In the genomic region with DNA sequence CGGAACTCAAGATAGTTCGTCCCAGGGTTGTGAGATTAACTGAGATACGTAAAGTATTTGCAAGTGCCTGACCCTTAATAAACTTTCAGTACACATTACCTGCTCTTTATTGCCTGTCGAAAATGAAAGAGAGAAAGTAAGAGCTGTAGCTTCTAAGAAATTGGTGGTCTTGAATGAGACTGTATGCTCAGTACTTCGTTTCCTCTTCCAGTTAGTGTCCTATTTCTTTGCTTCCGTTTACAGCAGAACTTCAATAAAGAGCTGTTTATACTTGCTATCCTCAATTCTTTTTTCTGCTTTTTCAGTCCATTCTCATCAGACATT, we compare ENCODE assay signal across 8 cellular contexts. TPM values are rescaled to one million over a fixed set of nuclear protein-coding genes. Genes with fewer than 3 reads are reported as not detected.
DNase-seq lines count a peak whose midpoint lies in the region; ATAC-seq, FAIRE-seq and TF ChIP-seq lines count a peak whose summit lies in the region.

No MANE protein-coding gene starts in this region.

- no peaks in the 10 kb centered on the region for H3F3A ChIP-seq in neural cell (ENCODE audit: insufficient read depth, low read length, poor library complexity, severe bottlenecking)

- H3K27ac ChIP-seq in KOPT-K1 (ENCODE audit: low read depth, low read length, poor library complexity, severe bottlenecking) (peak overlapping the region; percentile 66), neural cell (ENCODE audit: low read length) (peak overlapping the region; percentile 10)

- TF ChIP-seq EP300 in neural cell (conservative IDR thresholded peaks at IDR 0.05; ENCODE audit: poor library complexity, severe bottlenecking), result no peak

- H3K4me2 ChIP-seq in neural cell (ENCODE audit: low read length), result peak overlapping the region; percentile 82

- no peaks in the 10 kb centered on the region for H3K9me2 ChIP-seq in neural cell (ENCODE audit: insufficient read depth, low read length)

- H3K4me3 ChIP-seq in choroid plexus epithelial cell (ENCODE audit: low read depth, low read length) (peak overlapping the region; percentile 92), neural cell (ENCODE audit: low read length) (peak overlapping the region; percentile 82)

- DNase-seq in GM12892 (ENCODE audit: insufficient read length), result peak; percentile 4
- DNase-seq in choroid plexus epithelial cell (ENCODE audit: low read depth), result peak; percentile 32
- DNase-seq in mesenteric fat pad (ENCODE audit: low spot score), result no peak
- no peak for DNase-seq in DMS79 treated with DMSO at 0.1 percent for 48 hours (lab: John Stamatoyannopoulos, UW)
- no peak for DNase-seq in glomerular visceral epithelial cell (ENCODE audit: extremely low spot score)

- H3K36me3 ChIP-seq in KOPT-K1 (ENCODE audit: insufficient read depth, low read length) (peaks cover 9% of the 10 kb centered on the region), neural cell (ENCODE audit: insufficient read depth, low read length) (no peaks in the 10 kb centered on the region)

- peaks cover 20% of the 10 kb centered on the region for H3K79me2 ChIP-seq in neural cell (replicated peaks; ENCODE audit: insufficient read depth, low read length)

- FAIRE-seq in GM12892 (lab: Jason Lieb, UNC), result no peak

- peak; percentile 67 for ATAC-seq in GM21717 (IDR thresholded peaks at IDR 0.05; ENCODE audit: unreplicated experiment)

- no peak for TF ChIP-seq CTCF in choroid plexus epithelial cell (conservative IDR thresholded peaks at IDR 0.05; ENCODE audit: low read depth, low read length)
- no peak for TF ChIP-seq CTCF in neural cell (IDR thresholded peaks at IDR 0.05; ENCODE audit: poor library complexity, severe bottlenecking)

- H4K20me1 ChIP-seq in neural cell (ENCODE audit: insufficient read depth), result no peaks in the 10 kb centered on the region

- H3K27me3 ChIP-seq in neural cell (ENCODE audit: insufficient read depth, low read depth, low read length), result no peaks in the 10 kb centered on the region

- H2AFZ ChIP-seq in neural cell (ENCODE audit: low read depth, low read length), result peak overlapping the region; percentile 75

- H3K9me3 ChIP-seq in KOPT-K1 (ENCODE audit: insufficient read depth, low read length, poor library complexity, severe bottlenecking), result peaks cover 7% of the 10 kb centered on the region
- no peaks in the 10 kb centered on the region for H3K9me3 ChIP-seq in neural cell (ENCODE audit: low read length)

- H3K9ac ChIP-seq in neural cell (ENCODE audit: low read length), result peak overlapping the region; percentile 58

- TF ChIP-seq POLR2A in GM12892 (IDR thresholded peaks at IDR 0.05; ENCODE audit: low read depth, low read length), result no peak

- TF ChIP-seq RAD21 in neural cell (conservative IDR thresholded peaks at IDR 0.05), result no peak

TF ChIP-seq in neural cell, 6 proteins besides CTCF, POLR2A, EP300 and RAD21:
- TF ChIP-seq, protein P1, sequence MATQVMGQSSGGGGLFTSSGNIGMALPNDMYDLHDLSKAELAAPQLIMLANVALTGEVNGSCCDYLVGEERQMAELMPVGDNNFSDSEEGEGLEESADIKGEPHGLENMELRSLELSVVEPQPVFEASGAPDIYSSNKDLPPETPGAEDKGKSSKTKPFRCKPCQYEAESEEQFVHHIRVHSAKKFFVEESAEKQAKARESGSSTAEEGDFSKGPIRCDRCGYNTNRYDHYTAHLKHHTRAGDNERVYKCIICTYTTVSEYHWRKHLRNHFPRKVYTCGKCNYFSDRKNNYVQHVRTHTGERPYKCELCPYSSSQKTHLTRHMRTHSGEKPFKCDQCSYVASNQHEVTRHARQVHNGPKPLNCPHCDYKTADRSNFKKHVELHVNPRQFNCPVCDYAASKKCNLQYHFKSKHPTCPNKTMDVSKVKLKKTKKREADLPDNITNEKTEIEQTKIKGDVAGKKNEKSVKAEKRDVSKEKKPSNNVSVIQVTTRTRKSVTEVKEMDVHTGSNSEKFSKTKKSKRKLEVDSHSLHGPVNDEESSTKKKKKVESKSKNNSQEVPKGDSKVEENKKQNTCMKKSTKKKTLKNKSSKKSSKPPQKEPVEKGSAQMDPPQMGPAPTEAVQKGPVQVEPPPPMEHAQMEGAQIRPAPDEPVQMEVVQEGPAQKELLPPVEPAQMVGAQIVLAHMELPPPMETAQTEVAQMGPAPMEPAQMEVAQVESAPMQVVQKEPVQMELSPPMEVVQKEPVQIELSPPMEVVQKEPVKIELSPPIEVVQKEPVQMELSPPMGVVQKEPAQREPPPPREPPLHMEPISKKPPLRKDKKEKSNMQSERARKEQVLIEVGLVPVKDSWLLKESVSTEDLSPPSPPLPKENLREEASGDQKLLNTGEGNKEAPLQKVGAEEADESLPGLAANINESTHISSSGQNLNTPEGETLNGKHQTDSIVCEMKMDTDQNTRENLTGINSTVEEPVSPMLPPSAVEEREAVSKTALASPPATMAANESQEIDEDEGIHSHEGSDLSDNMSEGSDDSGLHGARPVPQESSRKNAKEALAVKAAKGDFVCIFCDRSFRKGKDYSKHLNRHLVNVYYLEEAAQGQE (IDR thresholded peaks at IDR 0.05; ENCODE audit: borderline replicate concordance), result no peak
- TF ChIP-seq SMC3 (conservative IDR thresholded peaks at IDR 0.05; ENCODE audit: poor library complexity) (no peak), EZH2 (IDR thresholded peaks at IDR 0.05; ENCODE audit: borderline replicate concordance, insufficient read depth, low read length, poor library complexity, severe bottlenecking) (no peak), POLR2AphosphoS5 (IDR thresholded peaks at IDR 0.05) (no peak), MXI1 (conservative IDR thresholded peaks at IDR 0.05; ENCODE audit: poor library complexity, severe bottlenecking) (no peak), TAF1 (IDR thresholded peaks at IDR 0.05; ENCODE audit: low read depth) (no peak)

RNA-seq across cellular contexts. Expression of a gene that starts 0.5 kb away (rescaled TPM):
- 9.5 TPM for polyA plus RNA-seq in GM12892 (2012; ENCODE audit: missing spikeins)
- 2.9 and 6.1 TPM in 2 replicates for polyA plus RNA-seq in neural cell
- 22.9 and 25.8 TPM in 2 replicates for polyA minus RNA-seq in neural cell
- 14.6 TPM for total RNA-seq in mesenteric fat pad

Comparison
In these comparisons a context has a peak if more than half of its experiments do, and no peak if none do; other contexts are left out.
1. DNase-seq: peak in GM12892 (single experiment) and choroid plexus epithelial cell (single experiment); none in mesenteric fat pad (single experiment), DMS79 treated with DMSO at 0.1 percent for 48 hours (single experiment) and glomerular visceral epithelial cell (single experiment).